ENCODE assay signal across 14 cellular contexts in the genomic region with DNA sequence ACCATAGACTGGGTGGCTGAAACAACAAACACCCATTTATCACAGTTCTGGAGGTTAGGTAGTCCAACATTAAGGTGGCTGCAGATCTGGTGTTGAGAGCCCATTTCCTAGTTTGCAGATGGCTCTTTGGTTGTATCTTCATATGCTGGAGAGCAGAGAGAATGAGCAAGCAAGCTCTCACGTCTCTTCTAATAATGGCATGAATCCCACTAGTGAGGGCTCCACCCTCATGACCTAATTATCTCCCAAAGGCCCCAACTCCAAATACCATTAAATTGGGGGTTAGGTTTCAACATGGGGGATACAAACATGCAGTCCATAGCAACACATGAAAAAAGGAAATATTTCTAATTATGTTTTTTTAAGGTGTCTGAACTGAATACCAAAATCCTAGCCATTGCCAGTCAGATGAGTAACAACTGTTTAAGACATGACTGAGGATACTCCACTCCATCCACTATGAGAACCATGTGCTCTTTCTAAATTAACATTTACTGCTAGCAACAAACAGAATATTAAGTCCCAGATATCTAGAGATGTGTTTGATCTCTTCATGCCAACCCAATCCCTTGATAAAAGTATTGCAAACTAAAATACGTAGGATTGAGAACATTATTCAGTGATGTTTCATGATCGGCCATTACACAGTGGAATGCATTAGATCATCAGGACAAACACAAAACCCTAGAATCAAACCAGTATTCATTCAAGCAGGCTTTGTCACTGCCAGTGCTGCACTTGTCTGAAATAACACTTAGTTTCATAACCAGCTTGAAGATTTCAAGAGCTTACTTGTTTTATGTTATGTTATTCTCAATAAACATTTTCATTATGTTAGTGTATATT.
DNase-seq lines count a peak whose midpoint lies in the region; ATAC-seq and TF ChIP-seq lines count a peak whose summit lies in the region.
"Had no signal": no experiment of that assay in that cellular context is flagged by ENCODE, and none has a peak within 500 bp of the region (broad histone marks: within the 10 kb centered on the region; RNA-seq: fewer than 3 reads in every experiment).

No MANE protein-coding gene starts in this region.

- H3K4me3 ChIP-seq in epithelial cell of proximal tubule (ENCODE audit: low read depth, low read length): no peak overlapping the region
- H3K4me3 ChIP-seq: cardiac muscle cell had no signal

- ATAC-seq in HG02588 (IDR thresholded peaks at IDR 0.05; ENCODE audit: unreplicated experiment) (no peak), HG02981 (IDR thresholded peaks at IDR 0.05; ENCODE audit: unreplicated experiment) (no peak)

- no peak for TF ChIP-seq CTCF in epithelial cell of proximal tubule (conservative IDR thresholded peaks at IDR 0.05; ENCODE audit: low read depth, low read length)

- DNase-seq in AG08396 (ENCODE audit: low spot score) (peak; percentile 56), M059J (ENCODE audit: low read depth) (peak; percentile 49), epithelial cell of proximal tubule (ENCODE audit: low read depth) (peak; percentile 80), non-pigmented ciliary epithelial cell (ENCODE audit: low read depth) (peak; percentile 82), OCI-M2 (lab: John Stamatoyannopoulos, UW; ENCODE audit: unreplicated experiment) (no peak), NCI-H2107 (lab: John Stamatoyannopoulos, UW) (no peak)
- DNase-seq: activated T-cell treated with anti-CD3 and anti-CD28 coated beads, Interleukin-2, amount 50 U/mL, for 48 hours; CD4-positive, CD25-positive, alpha-beta regulatory T cell; NCI-H1105; NCI-H526 treated with DMSO at 0.1 percent for 48 hours; small intestine had no signal

Comparison
In these comparisons a context has a peak if more than half of its experiments do, and no peak if none do; other contexts are left out.
1. DNase-seq: peak in AG08396 (single experiment), M059J (single experiment), epithelial cell of proximal tubule (single experiment) and non-pigmented ciliary epithelial cell (single experiment); none in OCI-M2 (single experiment) and NCI-H2107 (single experiment).